9 cellular contexts compared by ENCODE assay signal in genomic region chr4:109278594-109279031, GRCh38. TPM values are rescaled to one million over a fixed set of nuclear protein-coding genes. Genes with fewer than 3 reads are reported as not detected.
DNase-seq lines count a peak whose midpoint lies in the region; ATAC-seq and TF ChIP-seq lines count a peak whose summit lies in the region.
"Had no signal": no experiment of that assay in that cellular context is flagged by ENCODE, and none has a peak within 500 bp of the region (broad histone marks: within the 10 kb centered on the region; RNA-seq: fewer than 3 reads in every experiment).

No MANE protein-coding gene starts in this region.

- H3K27ac Mint-ChIP-seq in activated CD8-positive, alpha-beta T cell treated with anti-CD3 and anti-CD28 coated beads for 36 hours: no peak overlapping the region
- H3K27ac Mint-ChIP-seq in activated CD8-positive, alpha-beta T cell treated with anti-CD3 and anti-CD28 coated beads, Interleukin-2, amount 10 ng/mL, durations not matched to agents 7 days and 5 days: no peak overlapping the region
- H3K27ac Mint-ChIP-seq in stimulated activated effector memory CD8-positive, alpha-beta T cell treated with anti-CD3 and anti-CD28 coated beads, Interleukin-12 subunit alpha, Interleukin-12 subunit beta, amount 100 ng/mL, for 72 hours: no peak overlapping the region

- intact Hi-C loops in activated CD8-positive, alpha-beta T cell treated with anti-CD3 and anti-CD28 coated beads for 36 hours (cut with micrococcal nuclease): no loop called here

- H3K27me3 Mint-ChIP-seq in activated CD8-positive, alpha-beta T cell treated with anti-CD3 and anti-CD28 coated beads for 36 hours: peaks cover 8% of the 10 kb centered on the region
- H3K27me3 Mint-ChIP-seq in activated CD8-positive, alpha-beta T cell treated with anti-CD3 and anti-CD28 coated beads, Interleukin-2, amount 10 ng/mL, durations not matched to agents 7 days and 5 days (ENCODE audit: low read depth): peaks cover 6% of the 10 kb centered on the region

- no peaks in the 10 kb centered on the region for H3K36me3 Mint-ChIP-seq in activated CD8-positive, alpha-beta T cell treated with anti-CD3 and anti-CD28 coated beads for 36 hours (ENCODE audit: low read depth)
- no peaks in the 10 kb centered on the region for H3K36me3 Mint-ChIP-seq in activated CD8-positive, alpha-beta T cell treated with anti-CD3 and anti-CD28 coated beads, Interleukin-2, amount 10 ng/mL, durations not matched to agents 7 days and 5 days (ENCODE audit: low read depth)
- no peaks in the 10 kb centered on the region for H3K36me3 Mint-ChIP-seq in stimulated activated effector memory CD8-positive, alpha-beta T cell treated with anti-CD3 and anti-CD28 coated beads, Interleukin-12 subunit alpha, Interleukin-12 subunit beta, amount 100 ng/mL, for 72 hours

- DNase-seq in activated CD8-positive, alpha-beta T cell treated with anti-CD3 and anti-CD28 coated beads for 36 hours: no peak
- no peak for DNase-seq in activated CD8-positive, alpha-beta T cell treated with anti-CD3 and anti-CD28 coated beads, Interleukin-2, amount 10 ng/mL, durations not matched to agents 7 days and 5 days
- DNase-seq in stimulated activated effector memory CD8-positive, alpha-beta T cell treated with anti-CD3 and anti-CD28 coated beads, Interleukin-12 subunit alpha, Interleukin-12 subunit beta, amount 100 ng/mL, for 72 hours (ENCODE audit: low spot score in 2 of 2): no peak
- no peak for DNase-seq in epidermal melanocyte (ENCODE audit: insufficient read length, low spot score)
- no peak for DNase-seq in anterior cingulate cortex (lab: John Stamatoyannopoulos, UW)
- DNase-seq in DMS79 treated with DMSO at 0.1 percent for 48 hours (lab: John Stamatoyannopoulos, UW): no peak

- POLR2A ChIA-PET in activated CD8-positive, alpha-beta T cell treated with anti-CD3 and anti-CD28 coated beads for 36 hours (lab: Charles Lee): no interaction called here
- POLR2A ChIA-PET in activated CD8-positive, alpha-beta T cell treated with anti-CD3 and anti-CD28 coated beads, Interleukin-2, amount 10 ng/mL, durations not matched to agents 7 days and 5 days (lab: Charles Lee): no interaction called here

- no peaks in the 10 kb centered on the region for H3K9me3 Mint-ChIP-seq in activated CD8-positive, alpha-beta T cell treated with anti-CD3 and anti-CD28 coated beads for 36 hours
- no peaks in the 10 kb centered on the region for H3K9me3 Mint-ChIP-seq in activated CD8-positive, alpha-beta T cell treated with anti-CD3 and anti-CD28 coated beads, Interleukin-2, amount 10 ng/mL, durations not matched to agents 7 days and 5 days (ENCODE audit: insufficient read depth)
- no peaks in the 10 kb centered on the region for H3K9me3 Mint-ChIP-seq in stimulated activated effector memory CD8-positive, alpha-beta T cell treated with anti-CD3 and anti-CD28 coated beads, Interleukin-12 subunit alpha, Interleukin-12 subunit beta, amount 100 ng/mL, for 72 hours

- H3K4me3 Mint-ChIP-seq in activated CD8-positive, alpha-beta T cell treated with anti-CD3 and anti-CD28 coated beads for 36 hours: no peak overlapping the region
- no peak overlapping the region for H3K4me3 Mint-ChIP-seq in activated CD8-positive, alpha-beta T cell treated with anti-CD3 and anti-CD28 coated beads, Interleukin-2, amount 10 ng/mL, durations not matched to agents 7 days and 5 days
- no peak overlapping the region for H3K4me3 Mint-ChIP-seq in stimulated activated effector memory CD8-positive, alpha-beta T cell treated with anti-CD3 and anti-CD28 coated beads, Interleukin-12 subunit alpha, Interleukin-12 subunit beta, amount 100 ng/mL, for 72 hours

- TF ChIP-seq CTCF in activated CD8-positive, alpha-beta T cell treated with anti-CD3 and anti-CD28 coated beads for 36 hours (IDR thresholded peaks at IDR 0.05): no peak

- peaks cover 15% of the 10 kb centered on the region for H3K4me1 Mint-ChIP-seq in activated CD8-positive, alpha-beta T cell treated with anti-CD3 and anti-CD28 coated beads for 36 hours (ENCODE audit: low read depth)
- peaks cover 14% of the 10 kb centered on the region for H3K4me1 Mint-ChIP-seq in activated CD8-positive, alpha-beta T cell treated with anti-CD3 and anti-CD28 coated beads, Interleukin-2, amount 10 ng/mL, durations not matched to agents 7 days and 5 days (ENCODE audit: low read depth)
- H3K4me1 Mint-ChIP-seq in stimulated activated effector memory CD8-positive, alpha-beta T cell treated with anti-CD3 and anti-CD28 coated beads, Interleukin-12 subunit alpha, Interleukin-12 subunit beta, amount 100 ng/mL, for 72 hours: peaks cover 7% of the 10 kb centered on the region

- CTCF ChIA-PET in activated CD8-positive, alpha-beta T cell treated with anti-CD3 and anti-CD28 coated beads for 36 hours (lab: Charles Lee): interaction anchor here (1.3 to 2.3 kb wide), 2 partner anchors 15 to 20 kb away, joined by 6 to 7 read pairs; no protein-coding TSS in a partner anchor
- CTCF ChIA-PET in activated CD8-positive, alpha-beta T cell treated with anti-CD3 and anti-CD28 coated beads, Interleukin-2, amount 10 ng/mL, durations not matched to agents 7 days and 5 days (lab: Charles Lee): no interaction called here

- ATAC-seq in activated CD8-positive, alpha-beta T cell treated with anti-CD3 and anti-CD28 coated beads for 36 hours: peak; percentile 68
- ATAC-seq in activated CD8-positive, alpha-beta T cell treated with anti-CD3 and anti-CD28 coated beads, Interleukin-2, amount 10 ng/mL, durations not matched to agents 7 days and 5 days: no peak
- ATAC-seq in HG02642 (IDR thresholded peaks at IDR 0.05; ENCODE audit: poor library complexity, unreplicated experiment) (peak; percentile 73), HG03565 (IDR thresholded peaks at IDR 0.05; ENCODE audit: unreplicated experiment) (peak; percentile 76)
- peak; percentile 72 for ATAC-seq in stimulated activated effector memory CD8-positive, alpha-beta T cell treated with anti-CD3 and anti-CD28 coated beads, Interleukin-12 subunit alpha, Interleukin-12 subunit beta, amount 100 ng/mL, for 72 hours

RNA-seq across cellular contexts. Expression of gene COL25A1, which starts 23.8 kb away (rescaled TPM):
- not detected for total RNA-seq in activated CD8-positive, alpha-beta T cell treated with anti-CD3 and anti-CD28 coated beads for 36 hours
- not detected for total RNA-seq in activated CD8-positive, alpha-beta T cell treated with anti-CD3 and anti-CD28 coated beads, Interleukin-2, amount 10 ng/mL, durations not matched to agents 7 days and 5 days
- total RNA-seq: RPMI7951 had no signal
